In genomic region chr5:171580506-171581265, GRCh38 we compare ENCODE assay signal across 14 cellular contexts.
DNase-seq lines count a peak whose midpoint lies in the region; ATAC-seq and TF ChIP-seq lines count a peak whose summit lies in the region.
"Had no signal": no experiment of that assay in that cellular context is flagged by ENCODE, and none has a peak within 500 bp of the region (broad histone marks: within the 10 kb centered on the region; RNA-seq: fewer than 3 reads in every experiment).

No MANE protein-coding gene starts in this region.

- no peaks in the 10 kb centered on the region for H3K9me3 ChIP-seq in PC-3 (ENCODE audit: low read length)

- no peak overlapping the region for H3K4me3 ChIP-seq in PC-3 (ENCODE audit: low read length)

- 0 out of 2 replicates have a peak, but pooled peaks have one; percentile 18 for ATAC-seq in PC-3
- ATAC-seq in omental fat pad (ENCODE audit: low FRiP score) = peak; percentile 55
- ATAC-seq in activated T-helper 17 cell treated with anti-CD3 and anti-CD28 coated beads, Interleukin-2, amount 50 U/mL, for 72 hours (replicated peaks) = no peak

- H3K79me2 ChIP-seq in PC-3 (ENCODE audit: low read length) = no peaks in the 10 kb centered on the region

- H3K9ac ChIP-seq in PC-3 (ENCODE audit: low read length) = no peak overlapping the region

- no peaks in the 10 kb centered on the region for H3K36me3 ChIP-seq in PC-3 (ENCODE audit: low read depth, low read length)

- H3K27ac ChIP-seq in PC-3 (ENCODE audit: low read length) = no peak overlapping the region

- H3K27ac Mint-ChIP-seq in activated T-helper 17 cell treated with anti-CD3 and anti-CD28 coated beads, Interleukin-2, amount 50 U/mL, for 72 hours = no peak overlapping the region
- H3K27ac Mint-ChIP-seq: activated T-helper 2 cell treated with anti-CD3 and anti-CD28 coated beads, Interferon-gamma antibody, Interleukin-2, Interleukin-4, amounts not matched to agents 10 μg/mL and 5 μg/mL and 100 μg/mL, durations not matched to agents 14 hours and 24 hours and 36 hours; CD8-positive, alpha-beta memory T cell; IgD-negative memory B cell; T-helper 1 cell treated with Interleukin-12 subunit alpha and Interleukin-12 subunit beta and Interleukin-4 antibody, amounts not matched to agents 30 μg/mL and 1 μg/mL, for 36 hours had no signal

- H3K27me3 ChIP-seq in PC-3 (ENCODE audit: low read length) = peaks cover 93% of the 10 kb centered on the region

- H3K4me3 Mint-ChIP-seq in activated T-helper 17 cell treated with anti-CD3 and anti-CD28 coated beads, Interleukin-2, amount 50 U/mL, for 72 hours = no peak overlapping the region
- H3K4me3 Mint-ChIP-seq: CD8-positive, alpha-beta memory T cell; T-helper 1 cell treated with Interleukin-12 subunit alpha and Interleukin-12 subunit beta and Interleukin-4 antibody, amounts not matched to agents 30 μg/mL and 1 μg/mL, for 36 hours had no signal

- no peaks in the 10 kb centered on the region for H3F3A ChIP-seq in PC-3 (ENCODE audit: low read length, unreplicated experiment)

- H3K9me2 ChIP-seq in PC-3 (replicated peaks; ENCODE audit: low read length) = no peaks in the 10 kb centered on the region

- CTCF ChIA-PET in PC-3 (lab: Charles Lee) = no interaction called here

- H3K36me3 Mint-ChIP-seq in activated T-helper 17 cell treated with anti-CD3 and anti-CD28 coated beads, Interleukin-2, amount 50 U/mL, for 72 hours (ENCODE audit: low read depth) = no peaks in the 10 kb centered on the region

- no peaks in the 10 kb centered on the region for H3K4me1 ChIP-seq in PC-3 (ENCODE audit: insufficient read depth, low read length)

- H3K27me3 Mint-ChIP-seq in activated T-helper 17 cell treated with anti-CD3 and anti-CD28 coated beads, Interleukin-2, amount 50 U/mL, for 72 hours = peaks cover 11% of the 10 kb centered on the region

- no peak overlapping the region for H2AFZ ChIP-seq in PC-3 (ENCODE audit: low read length)

- TF ChIP-seq CTCF in PC-3 (conservative IDR thresholded peaks at IDR 0.05; ENCODE audit: low read depth, low read length) (no peak), omental fat pad (IDR thresholded peaks at IDR 0.05) (no peak)

- no peaks in the 10 kb centered on the region for H3K9me3 Mint-ChIP-seq in activated T-helper 17 cell treated with anti-CD3 and anti-CD28 coated beads, Interleukin-2, amount 50 U/mL, for 72 hours
- H3K9me3 Mint-ChIP-seq: activated T-helper 2 cell treated with anti-CD3 and anti-CD28 coated beads, Interferon-gamma antibody, Interleukin-2, Interleukin-4, amounts not matched to agents 10 μg/mL and 5 μg/mL and 100 μg/mL, durations not matched to agents 14 hours and 24 hours and 36 hours had no signal

- DNase-seq in ELR (ENCODE audit: low read depth) = peak; percentile 55
- no peak for DNase-seq in PC-3
- peak; percentile 41 for DNase-seq in fibroblast of peridontal ligament (ENCODE audit: extremely low read depth)
- DNase-seq in omental fat pad (ENCODE audit: low spot score) = no peak
- DNase-seq in activated CD8-positive, alpha-beta memory T cell treated with anti-CD3 and anti-CD28 coated beads, Interleukin-2, amount 50 U/mL, for 48 hours = no peak
- no peak for DNase-seq in middle frontal gyrus (ENCODE audit: extremely low spot score, low spot score)
- no peak for DNase-seq in NCI-H2107 (lab: John Stamatoyannopoulos, UW)
- DNase-seq: activated CD4-positive, alpha-beta T cell treated with anti-CD3 and anti-CD28 coated beads for 4 hours; CD8-positive, alpha-beta memory T cell; NCI-H2081 had no signal

- H3K4me2 ChIP-seq in PC-3 (ENCODE audit: low read length) = no peak overlapping the region

- intact Hi-C loops in PC-3 (cut with micrococcal nuclease) = no loop called here

- no peaks in the 10 kb centered on the region for H4K20me1 ChIP-seq in PC-3 (ENCODE audit: low read length)

- POLR2A ChIA-PET in PC-3 (lab: Charles Lee; ENCODE audit: unreplicated experiment) = no interaction called here

- BruUV-seq in PC-3 (replicated peaks; lab: Mats Ljungman, UMichigan) = no TSS peak

- H3K4me1 Mint-ChIP-seq in activated T-helper 17 cell treated with anti-CD3 and anti-CD28 coated beads, Interleukin-2, amount 50 U/mL, for 72 hours = no peaks in the 10 kb centered on the region
- H3K4me1 Mint-ChIP-seq: CD8-positive, alpha-beta memory T cell; IgD-negative memory B cell had no signal

Comparison
In these comparisons a context has a peak if more than half of its experiments do, and no peak if none do; other contexts are left out.
1. DNase-seq: peak in ELR (single experiment) and fibroblast of peridontal ligament (single experiment); none in PC-3 (single experiment), omental fat pad (single experiment), activated CD8-positive, alpha-beta memory T cell treated with anti-CD3 and anti-CD28 coated beads, Interleukin-2, amount 50 U/mL, for 48 hours (single experiment), middle frontal gyrus (single experiment) and NCI-H2107 (single experiment).